16 cellular contexts compared by ENCODE assay signal in genomic region chr13:30034448-30034795, GRCh38.
DNase-seq lines count a peak whose midpoint lies in the region; ATAC-seq and TF ChIP-seq lines count a peak whose summit lies in the region.
"Had no signal": no experiment of that assay in that cellular context is flagged by ENCODE, and none has a peak within 500 bp of the region (broad histone marks: within the 10 kb centered on the region; RNA-seq: fewer than 3 reads in every experiment).

No MANE protein-coding gene starts in this region.

- no peak for TF ChIP-seq CTCF in epithelial cell of proximal tubule (conservative IDR thresholded peaks at IDR 0.05; ENCODE audit: low read depth, low read length)

- WGBS in mesenchymal stem cell = 89% methylated on average over 3 of the region's 4 CpGs

- no peaks in the 10 kb centered on the region for H3K9me3 Mint-ChIP-seq in activated naive CD8-positive, alpha-beta T cell treated with anti-CD3 and anti-CD28 coated beads, Interleukin-2, amount 50 U/mL, for 24 hours
- H3K9me3 Mint-ChIP-seq: CD8-positive, alpha-beta memory T cell; nephron; stimulated activated naive CD8-positive, alpha-beta T cell treated with anti-CD3 and anti-CD28 coated beads, Interleukin-15, Interleukin-2, amounts not matched to agents 100 ng/mL and 50 ng/mL, for 24 hours had no signal

- no peak overlapping the region for H3K27ac ChIP-seq in mesenchymal stem cell (ENCODE audit: low read length, poor library complexity, severe bottlenecking)
- peak overlapping the region; percentile 17 for H3K27ac ChIP-seq in temporal lobe (ENCODE audit: low read depth, low read length)
- H3K27ac ChIP-seq: gastrocnemius medialis, prostate gland had no signal

- no peak overlapping the region for H3K4ac ChIP-seq in mesenchymal stem cell (ENCODE audit: low read depth in 1 of 2, low read length in 2 of 2)

- peak overlapping the region in 1 of 2 experiments; percentile 35 for H3K18ac ChIP-seq in mesenchymal stem cell (ENCODE audit: low read depth in 1 of 2, low read length in 2 of 2)

- H3K4me1 Mint-ChIP-seq in activated naive CD8-positive, alpha-beta T cell treated with anti-CD3 and anti-CD28 coated beads, Interleukin-2, amount 50 U/mL, for 24 hours = no peaks in the 10 kb centered on the region
- H3K4me1 Mint-ChIP-seq: CD8-positive, alpha-beta memory T cell had no signal

- no peak overlapping the region for H3K4me2 ChIP-seq in mesenchymal stem cell (ENCODE audit: low read length, poor library complexity, severe bottlenecking)

- peaks cover 11% of the 10 kb centered on the region for H3K4me1 ChIP-seq in mesenchymal stem cell (ENCODE audit: control insufficient read depth, insufficient read depth, low read depth, low read length)
- H3K4me1 ChIP-seq: gastrocnemius medialis, prostate gland had no signal

- no peaks in the 10 kb centered on the region for H3K27me3 ChIP-seq in mesenchymal stem cell (ENCODE audit: control insufficient read depth in 1 of 2, insufficient read depth in 1 of 2, low read length in 2 of 2)
- H3K27me3 ChIP-seq: gastrocnemius medialis had no signal

- intact Hi-C loops in Right ventricle myocardium superior (cut with DNase I) = no loop called here
- intact Hi-C loops in cardiac septum (cut with DNase I) = no loop called here

- no peak overlapping the region for H4K8ac ChIP-seq in mesenchymal stem cell (ENCODE audit: low read length)

- H3K4me3 ChIP-seq in epithelial cell of proximal tubule (ENCODE audit: low read depth, low read length) (no peak overlapping the region), mesenchymal stem cell (ENCODE audit: insufficient read depth in 1 of 2, low read depth in 1 of 2, low read length in 2 of 2) (peak overlapping the region in 1 of 2 experiments; percentile 59)
- H3K4me3 ChIP-seq: gastrocnemius medialis, prostate gland had no signal

- DNase-seq in Right ventricle myocardium superior = no peak
- DNase-seq in cardiac septum (ENCODE audit: low spot score) = no peak
- DNase-seq in epithelial cell of proximal tubule (ENCODE audit: low read depth) = peak; percentile 32
- no peak for DNase-seq in mesenchymal stem cell
- DNase-seq in activated CD4-positive, alpha-beta T cell treated with anti-CD3 and anti-CD28 coated beads for 1 hour = no peak
- DNase-seq in activated naive CD8-positive, alpha-beta T cell treated with anti-CD3 and anti-CD28 coated beads, Interleukin-2, amount 50 U/mL, for 24 hours = no peak
- DNase-seq: activated effector memory CD4-positive, alpha-beta T cell treated with Interleukin-2 at 50 U/mL for 16 hours; CD8-positive, alpha-beta memory T cell; DND-41; gastrocnemius medialis; NCI-H524 had no signal

- ATAC-seq in Right ventricle myocardium superior (ENCODE audit: poor library complexity) (peak; percentile 12), HG03097 (IDR thresholded peaks at IDR 0.05; ENCODE audit: low FRiP score, unreplicated experiment) (no peak)
- ATAC-seq in activated naive CD8-positive, alpha-beta T cell treated with anti-CD3 and anti-CD28 coated beads, Interleukin-2, amount 50 U/mL, for 24 hours = no peak

- no peak overlapping the region for H2BK120ac ChIP-seq in mesenchymal stem cell (ENCODE audit: low read depth, low read length)

- no peak overlapping the region for H2BK15ac ChIP-seq in mesenchymal stem cell (ENCODE audit: low read depth, poor library complexity, severe bottlenecking)

- no peak overlapping the region for H2AK5ac ChIP-seq in mesenchymal stem cell (ENCODE audit: low read length, severe bottlenecking)

- H3K36me3 ChIP-seq in mesenchymal stem cell (ENCODE audit: control insufficient read depth in 1 of 2, insufficient read depth in 2 of 2, low read depth in 1 of 2, low read length in 2 of 2) = no peaks in the 10 kb centered on the region
- H3K36me3 ChIP-seq: gastrocnemius medialis, prostate gland had no signal

- H2AFZ ChIP-seq in mesenchymal stem cell (ENCODE audit: low read depth, low read length) = no peak overlapping the region

- H3K14ac ChIP-seq in mesenchymal stem cell (ENCODE audit: low read length in 2 of 2) = no peak overlapping the region

- no peaks in the 10 kb centered on the region for H3K79me1 ChIP-seq in mesenchymal stem cell (replicated peaks; ENCODE audit: low read length, poor library complexity, severe bottlenecking)

- H4K91ac ChIP-seq in mesenchymal stem cell (ENCODE audit: low read length) = no peak overlapping the region

- H3K23ac ChIP-seq in mesenchymal stem cell (ENCODE audit: low read length in 2 of 2) = no peak overlapping the region

- no peak overlapping the region for H2BK12ac ChIP-seq in mesenchymal stem cell (ENCODE audit: low read length in 2 of 2)

- no peak overlapping the region for H3K27ac Mint-ChIP-seq in activated naive CD8-positive, alpha-beta T cell treated with anti-CD3 and anti-CD28 coated beads, Interleukin-2, amount 50 U/mL, for 24 hours
- H3K27ac Mint-ChIP-seq: CD8-positive, alpha-beta memory T cell; stimulated activated naive CD8-positive, alpha-beta T cell treated with anti-CD3 and anti-CD28 coated beads, Interleukin-15, Interleukin-2, amounts not matched to agents 100 ng/mL and 50 ng/mL, for 24 hours had no signal

- H3K4me3 Mint-ChIP-seq in activated naive CD8-positive, alpha-beta T cell treated with anti-CD3 and anti-CD28 coated beads, Interleukin-2, amount 50 U/mL, for 24 hours = no peak overlapping the region
- H3K4me3 Mint-ChIP-seq: CD8-positive, alpha-beta memory T cell; nephron; stimulated activated naive CD8-positive, alpha-beta T cell treated with anti-CD3 and anti-CD28 coated beads, Interleukin-15, Interleukin-2, amounts not matched to agents 100 ng/mL and 50 ng/mL, for 24 hours had no signal

- no peaks in the 10 kb centered on the region for H3K36me3 Mint-ChIP-seq in activated naive CD8-positive, alpha-beta T cell treated with anti-CD3 and anti-CD28 coated beads, Interleukin-2, amount 50 U/mL, for 24 hours (ENCODE audit: low read depth)
- H3K36me3 Mint-ChIP-seq: CD8-positive, alpha-beta memory T cell had no signal

- peak overlapping the region; percentile 77 for H3K9ac ChIP-seq in mesenchymal stem cell (ENCODE audit: low read length)

- no peak overlapping the region for H2BK5ac ChIP-seq in mesenchymal stem cell (ENCODE audit: low read depth, low read length, poor library complexity, severe bottlenecking)

- no peaks in the 10 kb centered on the region for H3K9me3 ChIP-seq in mesenchymal stem cell (ENCODE audit: control insufficient read depth, low read length)
- H3K9me3 ChIP-seq: gastrocnemius medialis, prostate gland had no signal

- H3K27me3 Mint-ChIP-seq in activated naive CD8-positive, alpha-beta T cell treated with anti-CD3 and anti-CD28 coated beads, Interleukin-2, amount 50 U/mL, for 24 hours = peaks cover 8% of the 10 kb centered on the region
